Comparison of ENCODE assay signal across 22 cellular contexts in genomic region chr15:93238641-93239040, GRCh38.
A peak's percentile ranks its signal among the peaks of the same experiment; 100 is the strongest.
DNase-seq lines count a peak whose midpoint lies in the region; ATAC-seq, FAIRE-seq and TF ChIP-seq lines count a peak whose summit lies in the region.
"Had no signal": no experiment of that assay in that cellular context is flagged by ENCODE, and none has a peak within 500 bp of the region (broad histone marks: within the 10 kb centered on the region; RNA-seq: fewer than 3 reads in every experiment).

No MANE protein-coding gene starts in this region.

- H3K9me3 ChIP-seq in H1 (ENCODE audit: insufficient read depth in 2 of 2, low read depth in 1 of 2, low read length in 1 of 2): no peaks in the 10 kb centered on the region
- peaks cover 0 to 6% (median 0%) of the 10 kb centered on the region in 4 donors for H3K9me3 ChIP-seq in esophagus muscularis mucosa
- H3K9me3 ChIP-seq in neuronal stem cell (replicated peaks in 1 of 2; ENCODE audit: control insufficient read depth in 2 of 2, insufficient read depth in 1 of 2, low read depth in 1 of 2, low read length in 2 of 2): peaks cover 0 to 6% of the 10 kb centered on the region in 2 donors
- peaks cover 0 to 9% (median 0%) of the 10 kb centered on the region in 11 donors for H3K9me3 ChIP-seq in heart right ventricle
- no peaks in the 10 kb centered on the region for H3K9me3 ChIP-seq in Peyer's patch
- H3K9me3 ChIP-seq: A549, BE2C had no signal

- H3K18ac ChIP-seq in H1 (ENCODE audit: extremely low read depth, low read length) (no peak overlapping the region; the same call in 1 of the 2 replicates), neuronal stem cell (ENCODE audit: low read length) (peak overlapping the region; percentile 74)

- CTCF ChIA-PET in H1 (lab: Charles Lee; ENCODE audit: partially characterized antibody): interaction anchor here (1.3 kb wide), 1 partner anchor 12 kb away, joined by 3 read pairs; no protein-coding TSS in a partner anchor

- H2BK20ac ChIP-seq in H1 (ENCODE audit: low read length): peak overlapping the region; percentile 32; the same call in 1 of the 2 replicates

- H3K4me2 ChIP-seq in H1 (ENCODE audit: insufficient read depth in 1 of 2, low read depth in 2 of 2, low read length in 2 of 2) (no peak overlapping the region), neuronal stem cell (ENCODE audit: insufficient read depth, low read length, poor library complexity, severe bottlenecking) (no peak overlapping the region)
- H3K4me2 ChIP-seq: A549; BLaER1 treated with 17β-estradiol and CSF1 and Interleukin-3, amounts not matched to agents 10 nM and 100 nM had no signal

- no peak overlapping the region for H4K5ac ChIP-seq in H1 (ENCODE audit: insufficient read length, low read depth, low read length)

- H3K36me3 ChIP-seq in H1 (ENCODE audit: control insufficient read depth in 2 of 4, insufficient read depth in 4 of 4, low read length in 3 of 4): no peaks in the 10 kb centered on the region
- H3K36me3 ChIP-seq in esophagus muscularis mucosa: no peaks in the 10 kb centered on the region
- H3K36me3 ChIP-seq in neuronal stem cell (replicated peaks in 1 of 2; ENCODE audit: control insufficient read depth in 2 of 2, insufficient read depth in 2 of 2, low read length in 2 of 2): no peaks in the 10 kb centered on the region
- no peaks in the 10 kb centered on the region for H3K36me3 ChIP-seq in heart right ventricle
- no peaks in the 10 kb centered on the region for H3K36me3 ChIP-seq in Peyer's patch
- H3K36me3 ChIP-seq: BE2C; BLaER1 treated with 17β-estradiol and CSF1 and Interleukin-3, amounts not matched to agents 10 nM and 100 nM had no signal

- H3K56ac ChIP-seq in H1 (replicated peaks; ENCODE audit: insufficient read length, low read depth, low read length): no peak overlapping the region

- no peak overlapping the region for H3K4me3 ChIP-seq in H1 (ENCODE audit: extremely low read depth in 1 of 4, insufficient read depth in 2 of 4, low read depth in 3 of 4, low read length in 4 of 4)
- no peak overlapping the region for H3K4me3 ChIP-seq in esophagus muscularis mucosa
- no peak overlapping the region for H3K4me3 ChIP-seq in neuronal stem cell (ENCODE audit: low read length in 2 of 2)
- no peak overlapping the region for H3K4me3 ChIP-seq in heart right ventricle
- no peak overlapping the region for H3K4me3 ChIP-seq in Peyer's patch
- H3K4me3 ChIP-seq: A549; BLaER1 treated with 17β-estradiol and CSF1 and Interleukin-3, amounts not matched to agents 10 nM and 100 nM; GM23248 had no signal

- H2BK15ac ChIP-seq in H1 (ENCODE audit: low read length) (no peak overlapping the region), neuronal stem cell (ENCODE audit: low read length) (no peak overlapping the region)

- H2BK120ac ChIP-seq in H1 (replicated peaks; ENCODE audit: low read depth, low read length) (no peak overlapping the region), neuronal stem cell (ENCODE audit: low read depth, low read length) (no peak overlapping the region)

- peak overlapping the region; percentile 16 for H3K4ac ChIP-seq in H1 (replicated peaks; ENCODE audit: insufficient read length, low read depth, low read length)
- H3K4ac ChIP-seq in neuronal stem cell (ENCODE audit: low read length): no peak overlapping the region

- H3K27ac ChIP-seq in H1 (ENCODE audit: low read depth, low read length) (no peak overlapping the region), esophagus muscularis mucosa (replicated peaks in 1 of 4) (no peak overlapping the region), neuronal stem cell (replicated peaks; ENCODE audit: low read length) (no peak overlapping the region), heart right ventricle (no peak overlapping the region), Peyer's patch (no peak overlapping the region)
- H3K27ac ChIP-seq: A549; BLaER1 treated with 17β-estradiol and CSF1 and Interleukin-3, amounts not matched to agents 10 nM and 100 nM; GM23248 had no signal

- ATAC-seq in heart right ventricle: no peak
- ATAC-seq: A549, HCT116 had no signal

- TF ChIP-seq CTCF in H1 (IDR thresholded peaks at IDR 0.05; ENCODE audit: control extremely low read depth in 1 of 3, insufficient read depth in 1 of 3, low read depth in 1 of 3, low read length in 3 of 3): no peak
- no peak for TF ChIP-seq CTCF in esophagus muscularis mucosa (IDR thresholded peaks at IDR 0.05)
- no peak for TF ChIP-seq CTCF in heart right ventricle (IDR thresholded peaks at IDR 0.05)
- TF ChIP-seq CTCF in Peyer's patch (IDR thresholded peaks at IDR 0.05): no peak

- H3K27me3 ChIP-seq in H1 (replicated peaks in 1 of 4; ENCODE audit: control insufficient read depth in 3 of 4, extremely low read depth in 1 of 4, insufficient read depth in 3 of 4, low read length in 3 of 4): peaks cover 4 to 29% (median 16%) of the 10 kb centered on the region in 4 experiments
- no peaks in the 10 kb centered on the region for H3K27me3 ChIP-seq in esophagus muscularis mucosa
- no peaks in the 10 kb centered on the region for H3K27me3 ChIP-seq in neuronal stem cell (ENCODE audit: control insufficient read depth in 3 of 3, insufficient read depth in 3 of 3, low read depth in 1 of 3, low read length in 3 of 3)
- H3K27me3 ChIP-seq in heart right ventricle: peaks cover 0 to 3% (median 0%) of the 10 kb centered on the region in 7 donors
- no peaks in the 10 kb centered on the region for H3K27me3 ChIP-seq in Peyer's patch
- H3K27me3 ChIP-seq: BE2C; BLaER1 treated with 17β-estradiol and CSF1 and Interleukin-3, amounts not matched to agents 10 nM and 100 nM had no signal

- H3K4me1 ChIP-seq in H1 (replicated peaks in 1 of 4; ENCODE audit: control insufficient read depth in 3 of 4, insufficient read depth in 4 of 4, low read length in 3 of 4): peaks cover 8 to 23% (median 18%) of the 10 kb centered on the region in 4 experiments
- no peaks in the 10 kb centered on the region for H3K4me1 ChIP-seq in esophagus muscularis mucosa
- H3K4me1 ChIP-seq in neuronal stem cell (ENCODE audit: control insufficient read depth in 2 of 2, insufficient read depth in 1 of 2, low read depth in 1 of 2, low read length in 2 of 2): peaks cover 3 to 16% of the 10 kb centered on the region in 2 donors
- no peaks in the 10 kb centered on the region for H3K4me1 ChIP-seq in heart right ventricle
- no peaks in the 10 kb centered on the region for H3K4me1 ChIP-seq in Peyer's patch
- H3K4me1 ChIP-seq: A549, BE2C had no signal

- H4K91ac ChIP-seq in H1 (replicated peaks; ENCODE audit: insufficient read length, low read length): no peak overlapping the region
- no peak overlapping the region for H4K91ac ChIP-seq in neuronal stem cell (ENCODE audit: low read depth, low read length, poor library complexity)

- no peak for TF ChIP-seq RAD21 in H1 (IDR thresholded peaks at IDR 0.05 in 1 of 2, conservative IDR thresholded peaks at IDR 0.05 in 1 of 2; ENCODE audit: low read depth in 2 of 2, low read length in 2 of 2)

- intact Hi-C loops in esophagus muscularis mucosa (cut with DNase I): no loop called here
- intact Hi-C loops in heart right ventricle (cut with DNase I): loop anchor here in 1 of 10 donors (10.0 kb wide), 1 partner anchor 144 kb away; no protein-coding TSS in a partner anchor

- no peak overlapping the region for H2BK5ac ChIP-seq in H1 (ENCODE audit: low read depth, low read length)
- H2BK5ac ChIP-seq in neuronal stem cell (ENCODE audit: low read length): no peak overlapping the region

- H4K20me1 ChIP-seq in H1 (replicated peaks in 1 of 2; ENCODE audit: control insufficient read depth in 1 of 2, insufficient read depth in 2 of 2, low read length in 2 of 2): no peaks in the 10 kb centered on the region
- H4K20me1 ChIP-seq: BLaER1 treated with 17β-estradiol and CSF1 and Interleukin-3, amounts not matched to agents 10 nM and 100 nM had no signal

- DNase-seq in H1 (ENCODE audit: low read depth in 1 of 2, low spot score in 2 of 2) (no peak), esophagus muscularis mucosa (ENCODE audit: extremely low spot score) (peak; percentile 55), neuronal stem cell (ENCODE audit: low spot score) (no peak), heart right ventricle (no peak), Peyer's patch (no peak), dedifferentiated amniotic fluid mesenchymal stem cell (ENCODE audit: extremely low spot score) (no peak)
- DNase-seq: 8988T; ACHN; AML-193; BE2C; CD4-positive, alpha-beta T cell; CD8-positive, alpha-beta memory T cell; DMS 273 treated with DMSO at 0.1 percent for 48 hours; DND-41; GM23248; H9 had no signal

- WGBS in H1 (ENCODE audit: extremely low coverage in 1 of 2, insufficient coverage in 1 of 2, insufficient read length in 1 of 2, insufficient replicate concordance in 2 of 2, low coverage in 1 of 2, low lambda C conversion rate in 2 of 2, missing lambda C conversion rate in 1 of 2), 2 experiments: 92% methylated on average over 8 of the region's 8 CpGs; no CpG with 5 or more reads in 1 of the 2 experiments
- 84% methylated on average over 8 of the region's 8 CpGs for WGBS in esophagus muscularis mucosa
- WGBS in neuronal stem cell (ENCODE audit: extremely low coverage in 2 of 2, insufficient read length in 2 of 2, insufficient replicate concordance in 1 of 2), 2 donors: 100% methylated on average over 1 of the region's 8 CpGs; no CpG with 5 or more reads in 1 of the 2 donors
- 78 to 86% methylated on average over 8 of the region's 8 CpGs for WGBS in heart right ventricle, 2 donors

- H3K9ac ChIP-seq in H1 (replicated peaks in 1 of 4; ENCODE audit: extremely low read depth in 1 of 4, low read depth in 3 of 4, low read length in 3 of 4): no peak overlapping the region
- H3K9ac ChIP-seq in neuronal stem cell (ENCODE audit: low read depth, low read length, poor library complexity): no peak overlapping the region
- H3K9ac ChIP-seq: BLaER1 treated with 17β-estradiol and CSF1 and Interleukin-3, amounts not matched to agents 10 nM and 100 nM; GM23248 had no signal

- H3K23me2 ChIP-seq in H1 (ENCODE audit: low read depth, low read length): peaks cover 13% of the 10 kb centered on the region; the same call in 1 of the 2 replicates

- TF ChIP-seq POLR2A in H1 (IDR thresholded peaks at IDR 0.05; ENCODE audit: control extremely low read depth in 1 of 2, low read depth in 2 of 2, low read length in 2 of 2) (no peak), esophagus muscularis mucosa (IDR thresholded peaks at IDR 0.05; ENCODE audit: low read depth) (no peak), Peyer's patch (IDR thresholded peaks at IDR 0.05) (no peak)

- H3K23ac ChIP-seq in H1 (ENCODE audit: insufficient read length) (no peak overlapping the region), neuronal stem cell (ENCODE audit: low read depth, low read length, poor library complexity) (no peak overlapping the region)

- no peak overlapping the region for H3K14ac ChIP-seq in H1 (ENCODE audit: insufficient read length)
- H3K14ac ChIP-seq in neuronal stem cell (ENCODE audit: low read length): no peak overlapping the region

- no peaks in the 10 kb centered on the region for H3K79me1 ChIP-seq in H1 (ENCODE audit: low read depth, low read length)
- H3K79me1 ChIP-seq in neuronal stem cell (ENCODE audit: low read depth, low read length): no peaks in the 10 kb centered on the region

- FAIRE-seq in H1 (lab: Jason Lieb, UNC): no peak
- FAIRE-seq: A549, D721Med, G401.6, GM12892 had no signal

- H2AK5ac ChIP-seq in H1 (ENCODE audit: low read depth, low read length): peak overlapping the region; percentile 86; the same call in 1 of the 2 replicates
- H2AK5ac ChIP-seq in neuronal stem cell (ENCODE audit: low read depth, low read length): peak overlapping the region; percentile 88

- TF ChIP-seq EP300 in H1 (IDR thresholded peaks at IDR 0.05; ENCODE audit: borderline replicate concordance in 1 of 2, low read depth in 2 of 2, low read length in 2 of 2) (no peak), esophagus muscularis mucosa (IDR thresholded peaks at IDR 0.05) (no peak)

- no peaks in the 10 kb centered on the region for H3K79me2 ChIP-seq in H1 (ENCODE audit: control insufficient read depth in 1 of 2, insufficient read depth in 2 of 2, low read length in 2 of 2)

- H2BK12ac ChIP-seq in H1 (ENCODE audit: low read depth, low read length): no peak overlapping the region
- H2BK12ac ChIP-seq in neuronal stem cell (ENCODE audit: low read length): no peak overlapping the region

- POLR2A ChIA-PET in H1 (lab: Charles Lee; ENCODE audit: partially characterized antibody): no interaction called here

- H2AFZ ChIP-seq in H1 (ENCODE audit: low read length): no peak overlapping the region
- H2AFZ ChIP-seq in neuronal stem cell (ENCODE audit: low read length): no peak overlapping the region
- H2AFZ ChIP-seq: GM23248 had no signal

- H4K8ac ChIP-seq in H1 (ENCODE audit: extremely low read depth, insufficient read depth, low read length) (no peak overlapping the region), neuronal stem cell (ENCODE audit: low read depth, low read length) (no peak overlapping the region)
